Comparison of ENCODE assay signal across 10 cellular contexts in genomic region chr5:154761062-154761740, GRCh38. TPM values are rescaled to one million over a fixed set of nuclear protein-coding genes. Genes with fewer than 3 reads are reported as not detected.
DNase-seq lines count a peak whose midpoint lies in the region; ATAC-seq and TF ChIP-seq lines count a peak whose summit lies in the region.
"Had no signal": no experiment of that assay in that cellular context is flagged by ENCODE, and none has a peak within 500 bp of the region (broad histone marks: within the 10 kb centered on the region; RNA-seq: fewer than 3 reads in every experiment).

No MANE protein-coding gene starts in this region.

- H3K27ac ChIP-seq in SK-N-SH (ENCODE audit: low read depth in 2 of 2, low read length in 1 of 2) = no peak overlapping the region
- no peak overlapping the region for H3K27ac ChIP-seq in skeletal muscle tissue (ENCODE audit: low read depth, low read length)

- no peaks in the 10 kb centered on the region for H3K27me3 ChIP-seq in SK-N-SH (ENCODE audit: insufficient read depth)
- no peaks in the 10 kb centered on the region for H3K27me3 ChIP-seq in skeletal muscle tissue (ENCODE audit: control insufficient read depth in 3 of 3, insufficient read depth in 3 of 3, low read length in 3 of 3)

- no peak for TF ChIP-seq CTCF in SK-N-SH (IDR thresholded peaks at IDR 0.05)

- CTCF ChIA-PET in SK-N-SH (lab: Yijun Ruan, JAX) = no interaction called here

- H3K36me3 Mint-ChIP-seq in activated T-helper 17 cell treated with anti-CD3 and anti-CD28 coated beads, Interleukin-2, amount 50 U/mL, for 72 hours (ENCODE audit: low read depth) = peaks cover 54% of the 10 kb centered on the region

- peaks cover 48% of the 10 kb centered on the region for H3K4me1 Mint-ChIP-seq in activated T-helper 17 cell treated with anti-CD3 and anti-CD28 coated beads, Interleukin-2, amount 50 U/mL, for 72 hours

- H3K9ac ChIP-seq in SK-N-SH (no peak overlapping the region), skeletal muscle tissue (ENCODE audit: low read depth in 1 of 3, low read length in 3 of 3) (peak overlapping the region; percentile 3 to 28 (median 19))

- ATAC-seq in SK-N-SH treated with all-trans-retinoic acid at 6 μM for 48 hours = no peak
- peak; percentile 46 for ATAC-seq in HG02885 (IDR thresholded peaks at IDR 0.05; ENCODE audit: poor library complexity, unreplicated experiment)
- ATAC-seq in activated T-helper 17 cell treated with anti-CD3 and anti-CD28 coated beads, Interleukin-2, amount 50 U/mL, for 72 hours (replicated peaks) = peak; percentile 41

- no peaks in the 10 kb centered on the region for H3K9me3 Mint-ChIP-seq in activated T-helper 17 cell treated with anti-CD3 and anti-CD28 coated beads, Interleukin-2, amount 50 U/mL, for 72 hours

- no peak for DNase-seq in SK-N-SH
- no peak for DNase-seq in posterior cingulate gyrus
- no peak for DNase-seq in NCI-H2029 treated with DMSO at 0.1 percent for 48 hours (lab: John Stamatoyannopoulos, UW)
- no peak for DNase-seq in NCI-H187 (lab: John Stamatoyannopoulos, UW)
- DNase-seq: 8988T, Right ventricle myocardium superior had no signal

- H3K36me3 ChIP-seq in SK-N-SH (replicated peaks in 1 of 2; ENCODE audit: control insufficient read depth in 1 of 2, insufficient read depth in 2 of 2, low read length in 1 of 2) = peaks cover 0 to 4% of the 10 kb centered on the region in 2 experiments
- no peaks in the 10 kb centered on the region for H3K36me3 ChIP-seq in skeletal muscle tissue (ENCODE audit: control insufficient read depth in 3 of 3, insufficient read depth in 3 of 3, low read length in 3 of 3)

- H3K79me2 ChIP-seq in SK-N-SH (ENCODE audit: insufficient read depth) = peaks cover 98% of the 10 kb centered on the region

- no peak overlapping the region for H3K4me3 ChIP-seq in SK-N-SH (ENCODE audit: low read depth in 2 of 2, low read length in 1 of 2)
- no peak overlapping the region for H3K4me3 ChIP-seq in skeletal muscle tissue (ENCODE audit: low read length in 3 of 3)

- H3K4me2 ChIP-seq in SK-N-SH = 0 out of 2 replicates have a peak overlapping the region, but pooled peaks have one; percentile 27

- no peak for TF ChIP-seq EP300 in SK-N-SH (IDR thresholded peaks at IDR 0.05; ENCODE audit: borderline replicate concordance in 1 of 2, low read depth in 1 of 2, low read length in 1 of 2)

- POLR2A ChIA-PET in SK-N-SH (lab: Yijun Ruan, JAX) = interaction anchor here (0.5 kb wide), 1 partner anchor 99 kb away, joined by 3 read pairs; no protein-coding TSS in a partner anchor

- peak overlapping the region; percentile 90 for H3K27ac Mint-ChIP-seq in activated T-helper 17 cell treated with anti-CD3 and anti-CD28 coated beads, Interleukin-2, amount 50 U/mL, for 72 hours

- intact Hi-C loops in posterior cingulate gyrus (cut with DNase I) = no loop called here

- WGBS in SK-N-SH (ENCODE audit: low lambda C conversion rate) = 89% methylated on average over 5 of the region's 5 CpGs

- H3K4me3 Mint-ChIP-seq in activated T-helper 17 cell treated with anti-CD3 and anti-CD28 coated beads, Interleukin-2, amount 50 U/mL, for 72 hours = peak overlapping the region; percentile 97

- peaks cover 97% of the 10 kb centered on the region for H4K20me1 ChIP-seq in SK-N-SH (ENCODE audit: insufficient read depth)

- no peaks in the 10 kb centered on the region for H3K27me3 Mint-ChIP-seq in activated T-helper 17 cell treated with anti-CD3 and anti-CD28 coated beads, Interleukin-2, amount 50 U/mL, for 72 hours

- no peaks in the 10 kb centered on the region for H3F3A ChIP-seq in SK-N-SH (replicated peaks; ENCODE audit: insufficient read depth)

- H3K9me3 ChIP-seq in SK-N-SH (no peaks in the 10 kb centered on the region), skeletal muscle tissue (ENCODE audit: control insufficient read depth in 3 of 3, low read length in 3 of 3) (no peaks in the 10 kb centered on the region)

- H3K9me2 ChIP-seq in SK-N-SH = no peaks in the 10 kb centered on the region

- no peak overlapping the region for H2AFZ ChIP-seq in SK-N-SH (ENCODE audit: low read depth)

- H3K4me1 ChIP-seq in SK-N-SH (ENCODE audit: control insufficient read depth in 1 of 2, insufficient read depth in 2 of 2, low read depth in 1 of 2, low read length in 1 of 2) (peaks cover 16 to 29% of the 10 kb centered on the region in 2 experiments; a peak in 3 of 4 replicates), skeletal muscle tissue (ENCODE audit: control insufficient read depth in 3 of 3, insufficient read depth in 3 of 3, low read length in 3 of 3) (peaks cover 34 to 68% (median 46%) of the 10 kb centered on the region in 3 donors)

- TF ChIP-seq RAD21 in SK-N-SH (IDR thresholded peaks at IDR 0.05; ENCODE audit: low read length) = no peak

TF ChIP-seq in SK-N-SH, 30 proteins besides CTCF, POLR2A, EP300 and RAD21 (continues in another document):
- TF ChIP-seq REST (IDR thresholded peaks at IDR 0.05; ENCODE audit: low read depth, low read length) = no peak
- no peak for TF ChIP-seq RFX5 (IDR thresholded peaks at IDR 0.05; ENCODE audit: low read length)

TF ChIP-seq in SK-N-SH treated with all-trans-retinoic acid at 6 μM for 48 hours, 23 proteins besides CTCF, POLR2A, EP300 and RAD21:
- no peak for TF ChIP-seq TSHZ2 (CRISPR knock-in tag; IDR thresholded peaks at IDR 0.05)
- TF ChIP-seq CSDC2 (CRISPR knock-in tag; IDR thresholded peaks at IDR 0.05) = no peak
- TF ChIP-seq CREB5 (CRISPR knock-in tag; IDR thresholded peaks at IDR 0.05; ENCODE audit: low read depth) = no peak
- no peak for TF ChIP-seq CSRNP3 (CRISPR knock-in tag; IDR thresholded peaks at IDR 0.05)

RNA-seq across cellular contexts. Expression of gene LARP1, which starts 6.0 kb away (rescaled TPM):
- polyA plus RNA-seq in SK-N-SH (2012; rRNA removed) = 38.5 and 57.4 TPM in 2 replicates
- polyA plus RNA-seq in SK-N-SH (2012; cell fraction: cytosol; rRNA removed) = 46.5 and 58.5 TPM in 2 replicates
- 85.9 and 98.2 TPM in 2 replicates for polyA plus RNA-seq in SK-N-SH (2012; cell fraction: nucleus; rRNA removed)
- 100 to 1,000 TPM; 121 to 242 TPM for total RNA-seq in activated T-helper 17 cell treated with anti-CD3 and anti-CD28 coated beads, Interleukin-2, amount 50 U/mL, for 72 hours
- total RNA-seq in skeletal muscle tissue = 24.0 TPM
